8 cellular contexts compared by ENCODE assay signal in the genomic region with DNA sequence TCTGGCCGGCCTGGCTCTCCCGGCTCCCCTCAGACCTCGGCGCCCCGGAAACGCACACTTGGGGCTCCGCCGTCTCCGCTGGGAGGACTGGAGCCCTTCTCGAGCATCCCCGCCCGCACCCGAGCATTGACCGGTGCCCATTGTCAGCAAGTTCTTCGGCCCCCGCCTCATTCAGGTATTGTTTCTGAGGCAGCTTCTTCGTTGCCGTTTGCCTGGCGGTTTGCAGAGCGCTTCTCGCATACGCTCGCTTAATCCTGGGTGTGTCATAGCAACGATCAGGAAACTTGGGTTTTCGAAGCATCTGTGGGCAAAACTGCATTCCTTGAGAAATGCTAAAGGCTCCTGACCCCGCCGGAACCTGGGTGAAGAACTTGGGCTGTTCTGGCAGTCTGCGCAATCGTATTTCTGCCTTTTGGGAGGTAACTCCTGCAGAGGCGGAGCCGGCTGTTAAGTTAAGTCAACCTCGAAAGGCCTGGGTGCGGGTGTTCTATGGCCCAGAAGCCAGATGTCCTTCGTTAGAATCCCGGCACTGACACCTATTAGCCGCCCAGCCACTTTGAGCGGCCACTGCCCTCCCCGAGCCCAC. TPM values are rescaled to one million over a fixed set of nuclear protein-coding genes. Genes with fewer than 3 reads are reported as not detected.
A peak's percentile ranks its signal among the peaks of the same experiment; 100 is the strongest.
DNase-seq lines count a peak whose midpoint lies in the region; ATAC-seq and TF ChIP-seq lines count a peak whose summit lies in the region.

No MANE protein-coding gene starts in this region.

- no peak for TF ChIP-seq POLR2A in lower leg skin (IDR thresholded peaks at IDR 0.05)

- intact Hi-C loops in lower leg skin (cut with DNase I; ENCODE audit: low total_unique reads) = no loop called here

- H3K4me3 ChIP-seq in lower leg skin (ENCODE audit: low read depth, poor library complexity, severe bottlenecking) = peak overlapping the region; percentile 78

- peak; percentile 19 for ATAC-seq in GM21737 (IDR thresholded peaks at IDR 0.05; ENCODE audit: unreplicated experiment)

- 0 to 1% methylated on average over 31 to 38 of the region's 38 CpGs for WGBS in lower leg skin, 2 donors

- TF ChIP-seq CTCF in lower leg skin (IDR thresholded peaks at IDR 0.05) = no peak

- DNase-seq in G401 (ENCODE audit: low spot score) (peak; percentile 35), Kasumi-1 (lab: John Stamatoyannopoulos, UW) (peak; percentile 35 to 57), T1000 (lab: John Stamatoyannopoulos, UW) (peak; percentile 20), dedifferentiated amniotic fluid mesenchymal stem cell (ENCODE audit: extremely low spot score) (peak; percentile 44), lower leg skin (ENCODE audit: low spot score in 2 of 2) (peak; percentile 29 to 85), cortex of kidney (lab: John Stamatoyannopoulos, UW) (no peak)
- DNase-seq in stimulated activated CD4-positive, alpha-beta T cell treated with anti-CD3 and anti-CD28 coated beads, TNF-alpha, amount 100 ng/mL, for 4 hours (ENCODE audit: low read depth in 3 of 3) = peak in 2 of 3 experiments; percentile 12 to 15

- in situ Hi-C loops in G401 (cut with HindIII; ENCODE audit: low sequenced_read_pairs) = no loop called here

RNA-seq across cellular contexts. Expression of a gene that starts 0.5 kb away (rescaled TPM):
- total RNA-seq in G401 (2014; rRNA removed; shearing (Covaris generic)) = 23.1 and 31.7 TPM in 2 replicates
- 10 to 100 TPM; 22.6 to 37.1 (median 27.4) TPM for total RNA-seq in lower leg skin

RNA-seq across cellular contexts. Expression of a gene that starts 0.7 kb away (rescaled TPM):
- 5.5 and 6.8 TPM in 2 replicates for total RNA-seq in G401 (2014; rRNA removed; shearing (Covaris generic))
- 10 to 100 TPM; 23.8 to 44.8 (median 30.9) TPM for total RNA-seq in lower leg skin

RNA-seq across cellular contexts. Expression of a gene that starts 28.1 kb away (rescaled TPM):
- total RNA-seq in G401 (2014; rRNA removed; shearing (Covaris generic)) = 0.62 and 4.8 TPM in 2 replicates
- total RNA-seq in lower leg skin = 10 to 100 TPM in 3 of 4 donors, 1 to 10 TPM in 1; 9.8 to 22.5 (median 11.7) TPM
